8 cellular contexts compared by ENCODE assay signal in the genomic region with DNA sequence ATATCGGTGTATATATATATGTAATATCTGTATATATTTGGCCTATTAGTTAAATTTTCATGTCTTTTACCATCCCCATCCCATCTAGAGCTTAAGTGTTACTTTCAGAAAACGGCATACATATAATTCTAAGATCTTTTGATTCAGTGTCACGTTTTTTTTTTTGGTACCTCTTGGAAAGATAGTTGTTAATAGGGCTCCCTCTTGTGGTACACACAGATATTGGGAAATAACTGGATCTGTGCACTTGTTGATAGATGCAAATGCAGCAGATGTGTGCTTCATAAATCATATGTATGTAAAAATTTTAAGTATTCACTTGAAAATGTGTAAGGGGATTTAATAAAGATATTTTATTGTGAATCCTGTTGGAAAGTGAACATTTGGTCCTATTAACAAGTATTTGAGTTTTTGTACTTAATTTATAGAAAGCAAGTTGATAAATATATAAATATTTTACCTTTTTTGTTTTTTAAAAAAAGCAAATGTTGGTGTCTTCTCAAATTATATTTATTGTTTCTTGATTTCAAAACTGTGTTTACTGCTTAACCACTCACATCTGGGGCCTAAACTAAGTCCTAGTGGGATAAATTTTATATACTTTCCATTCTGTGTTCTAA.
DNase-seq lines count a peak whose midpoint lies in the region; ATAC-seq, FAIRE-seq and TF ChIP-seq lines count a peak whose summit lies in the region.

No MANE protein-coding gene starts in this region.

- TF ChIP-seq POLR2A in testis (IDR thresholded peaks at IDR 0.05), result no peak

- no TSS peak for BruUV-seq in mammary epithelial cell (replicated peaks; lab: Mats Ljungman, UMichigan)

- no peak overlapping the region for H3K4me2 ChIP-seq in mammary epithelial cell (ENCODE audit: insufficient read depth, low read depth, low read length)

- CTCF ChIA-PET in mammary epithelial cell (lab: Charles Lee; ENCODE audit: low non-redundant PET), result interaction anchor here (0.7 kb wide), 1 partner anchor 890 kb away, joined by 8 read pairs; no protein-coding TSS in a partner anchor

- ATAC-seq in GM18858 (IDR thresholded peaks at IDR 0.05; ENCODE audit: unreplicated experiment), result peak; percentile 54
- no peak for ATAC-seq in HG02571 (IDR thresholded peaks at IDR 0.05; ENCODE audit: unreplicated experiment)

- TF ChIP-seq CTCF in C4-2B (conservative IDR thresholded peaks at IDR 0.05) (peak; percentile 78), mammary epithelial cell (conservative IDR thresholded peaks at IDR 0.05 in 1 of 2, IDR thresholded peaks at IDR 0.05 in 1 of 2; ENCODE audit: extremely low read depth in 1 of 2, insufficient read depth in 1 of 2, low read depth in 1 of 2, low read length in 2 of 2) (peak; percentile 73), kidney (IDR thresholded peaks at IDR 0.05; ENCODE audit: borderline replicate concordance, extremely low read depth, insufficient read depth) (peak; percentile 74), testis (IDR thresholded peaks at IDR 0.05) (peak; percentile 70 to 84 (median 74))

- H4K20me1 ChIP-seq in mammary epithelial cell (ENCODE audit: insufficient read depth, low read length), result no peaks in the 10 kb centered on the region

- H3K27me3 ChIP-seq in mammary epithelial cell (ENCODE audit: insufficient read depth, low read length) (no peaks in the 10 kb centered on the region), testis (no peaks in the 10 kb centered on the region)

- no peak overlapping the region for H3K4me3 ChIP-seq in Jurkat, Clone E6-1 (ENCODE audit: low read length)
- H3K4me3 ChIP-seq in mammary epithelial cell (replicated peaks in 1 of 3; ENCODE audit: insufficient read depth in 1 of 3, low read depth in 2 of 3, low read length in 3 of 3), result no peak overlapping the region
- no peak overlapping the region for H3K4me3 ChIP-seq in kidney (ENCODE audit: low read length in 2 of 2)
- H3K4me3 ChIP-seq in testis, result no peak overlapping the region

- intact Hi-C loops in mammary epithelial cell (cut with micrococcal nuclease), result loop anchor here (1.0 to 2.0 kb wide), 5 partner anchors 88 to 904 kb away; partner anchors contain the start of gene BMP2K
- intact Hi-C loops in kidney (cut with DNase I), result loop anchor here (10.0 kb wide), 1 partner anchor 250 kb away; no protein-coding TSS in a partner anchor
- intact Hi-C loops in testis (cut with DNase I; ENCODE audit: low total_unique reads), result loop anchor here (10.0 kb wide), 1 partner anchor 250 kb away; no protein-coding TSS in a partner anchor

- DNase-seq in Jurkat, Clone E6-1 (ENCODE audit: low read depth, low spot score), result peak; percentile 89
- DNase-seq in NOMO-1 treated with dmso at 0.1 percent for 144 hours (lab: John Stamatoyannopoulos, UW; ENCODE audit: unreplicated experiment), result peak; percentile 30
- peak; percentile 58 for DNase-seq in mammary epithelial cell
- no peak for DNase-seq in kidney
- no peak for DNase-seq in testis

- 35% methylated on average over 3 of the region's 3 CpGs for WGBS in mammary epithelial cell (ENCODE audit: low coverage, missing lambda C conversion rate)
- 48 to 53% methylated on average over 3 of the region's 3 CpGs for WGBS in testis, 2 donors

- H3K79me2 ChIP-seq in mammary epithelial cell (ENCODE audit: insufficient read depth, low read length), result no peaks in the 10 kb centered on the region

- no peak overlapping the region for H3K9ac ChIP-seq in mammary epithelial cell (ENCODE audit: insufficient read depth, low read length)
- H3K9ac ChIP-seq in kidney (ENCODE audit: low read length in 2 of 2), result no peak overlapping the region

- dilution Hi-C loops in mammary epithelial cell (cut with HindIII; ENCODE audit: low sequenced_read_pairs), result loop anchor here (25.0 kb wide), 1 partner anchor 252 kb away; no protein-coding TSS in a partner anchor

- no peaks in the 10 kb centered on the region for H3K9me3 ChIP-seq in mammary epithelial cell (replicated peaks; ENCODE audit: insufficient read depth, low read length)
- H3K9me3 ChIP-seq in kidney (ENCODE audit: control insufficient read depth in 1 of 2, low read length in 2 of 2), result no peaks in the 10 kb centered on the region
- no peaks in the 10 kb centered on the region for H3K9me3 ChIP-seq in testis

- peak; percentile 95 for FAIRE-seq in kidney (lab: Jason Lieb, UNC)

- H2AFZ ChIP-seq in mammary epithelial cell (ENCODE audit: low read depth, low read length), result no peak overlapping the region

- no peak overlapping the region for H3K27ac ChIP-seq in C4-2B
- no peak overlapping the region for H3K27ac ChIP-seq in mammary epithelial cell (ENCODE audit: insufficient read depth, low read depth, low read length)
- no peak overlapping the region for H3K27ac ChIP-seq in kidney (ENCODE audit: low read depth in 2 of 2, low read length in 2 of 2)
- no peak overlapping the region for H3K27ac ChIP-seq in testis

- H3K4me1 ChIP-seq in mammary epithelial cell (ENCODE audit: insufficient read depth, low read length) (no peaks in the 10 kb centered on the region), kidney (ENCODE audit: control insufficient read depth in 1 of 2, insufficient read depth in 1 of 2, low read depth in 1 of 2, low read length in 2 of 2) (no peaks in the 10 kb centered on the region), testis (no peaks in the 10 kb centered on the region)

- H3K36me3 ChIP-seq in mammary epithelial cell (ENCODE audit: insufficient read depth, low read length), result peaks cover 8% of the 10 kb centered on the region
- H3K36me3 ChIP-seq in kidney (ENCODE audit: control insufficient read depth in 1 of 2, insufficient read depth in 2 of 2, low read length in 2 of 2), result peaks cover 0 to 5% of the 10 kb centered on the region in 2 donors
- no peaks in the 10 kb centered on the region for H3K36me3 ChIP-seq in testis (ENCODE audit: low read depth, missing control alignments)

- in situ Hi-C loops in mammary epithelial cell (cut with MboI; ENCODE audit: low sequenced_read_pairs in 2 of 2), result loop anchor here (25.0 kb wide), 2 partner anchors 252 to 902 kb away; no protein-coding TSS in a partner anchor

Comparison
In these comparisons a context has a peak if more than half of its experiments do, and no peak if none do; other contexts are left out.
1. DNase-seq: peak in Jurkat, Clone E6-1 (single experiment), NOMO-1 treated with dmso at 0.1 percent for 144 hours (single experiment) and mammary epithelial cell (single experiment); none in kidney (single experiment) and testis (single experiment).
2. Peak in every context shown above with its lines, with median percentiles within 50 percentile points of each other: CTCF ChIP-seq.